1 cellular context compared by ENCODE assay signal in the genomic region with DNA sequence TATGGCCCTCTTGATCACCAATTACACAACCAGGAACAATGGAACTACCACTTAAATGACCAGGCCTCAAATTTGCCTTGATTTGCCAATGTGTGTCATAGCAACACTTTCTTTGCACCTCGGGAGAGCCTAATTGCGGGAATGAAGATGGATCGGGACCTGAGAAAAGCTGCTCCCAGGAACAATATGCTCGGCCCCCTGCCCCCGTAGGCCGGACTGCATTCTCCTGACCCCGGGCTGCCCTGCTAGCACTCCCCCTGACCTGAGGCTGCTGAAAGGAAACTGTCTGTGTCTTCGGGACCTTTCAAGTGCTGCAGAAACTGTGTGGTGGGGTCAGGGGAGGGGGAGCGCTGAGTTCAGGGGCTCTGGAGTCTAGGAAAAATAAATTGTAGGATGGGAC.
TF ChIP-seq lines count a peak whose summit lies in the region.

No MANE protein-coding gene starts in this region.

TF ChIP-seq in H1, 55 proteins besides CTCF, POLR2A, EP300 and RAD21:
- TF ChIP-seq CBX5 (IDR thresholded peaks at IDR 0.05; ENCODE audit: low read depth, low read length) (no peak), SIRT6 (IDR thresholded peaks at IDR 0.05; ENCODE audit: low read length) (no peak), RFX5 (IDR thresholded peaks at IDR 0.05; ENCODE audit: borderline replicate concordance, low read depth, low read length) (no peak), NANOG (IDR thresholded peaks at IDR 0.05; ENCODE audit: insufficient read depth, low read depth, low read length, poor library complexity, severe bottlenecking) (no peak), SRF (IDR thresholded peaks at IDR 0.05; ENCODE audit: low read depth, low read length) (no peak), ATF2 (IDR thresholded peaks at IDR 0.05; ENCODE audit: low read length) (no peak), RXRA (IDR thresholded peaks at IDR 0.05; ENCODE audit: insufficient read depth, low read depth, low read length) (no peak), KDM1A (IDR thresholded peaks at IDR 0.05; ENCODE audit: borderline replicate concordance, low read length) (no peak), ASH2L (IDR thresholded peaks at IDR 0.05; ENCODE audit: low read length) (no peak)
